9 cellular contexts compared by ENCODE assay signal in genomic region chr16:88936008-88936912, GRCh38. TPM values are rescaled to one million over a fixed set of nuclear protein-coding genes. Genes with fewer than 3 reads are reported as not detected.
DNase-seq lines count a peak whose midpoint lies in the region; ATAC-seq and TF ChIP-seq lines count a peak whose summit lies in the region.
"Had no signal": no experiment of that assay in that cellular context is flagged by ENCODE, and none has a peak within 500 bp of the region (broad histone marks: within the 10 kb centered on the region; RNA-seq: fewer than 3 reads in every experiment).

No MANE protein-coding gene starts in this region.

- peaks cover 54% of the 10 kb centered on the region for H3K27me3 ChIP-seq in CD4-positive, alpha-beta T cell (ENCODE audit: control insufficient read depth, insufficient read depth, low read length)
- no peaks in the 10 kb centered on the region for H3K27me3 ChIP-seq in HL-60 (ENCODE audit: insufficient read depth, poor library complexity, severe bottlenecking)
- peaks cover 43% of the 10 kb centered on the region for H3K27me3 ChIP-seq in osteoblast (ENCODE audit: insufficient read depth, low read length)

- no peaks in the 10 kb centered on the region for H3K36me3 Mint-ChIP-seq in CD4-positive, alpha-beta T cell (ENCODE audit: low read depth)
- no peaks in the 10 kb centered on the region for H3K36me3 Mint-ChIP-seq in activated CD8-positive, alpha-beta T cell treated with anti-CD3 and anti-CD28 coated beads for 36 hours (ENCODE audit: low read depth)

- H3K4me2 ChIP-seq in osteoblast (ENCODE audit: insufficient read depth, low read length), result no peak overlapping the region

- no peak for TF ChIP-seq CTCF in CD4-positive, alpha-beta T cell (IDR thresholded peaks at IDR 0.05)
- TF ChIP-seq CTCF in HL-60 (IDR thresholded peaks at IDR 0.05; ENCODE audit: insufficient read depth, low read length) (no peak), mucosa of descending colon (IDR thresholded peaks at IDR 0.05) (no peak), osteoblast (IDR thresholded peaks at IDR 0.05; ENCODE audit: extremely low read depth, low read depth, low read length) (no peak)
- TF ChIP-seq CTCF in activated CD8-positive, alpha-beta T cell treated with anti-CD3 and anti-CD28 coated beads for 36 hours (IDR thresholded peaks at IDR 0.05), result no peak

- H2AFZ ChIP-seq in osteoblast (ENCODE audit: low read length), result no peak overlapping the region

- H3K27ac ChIP-seq in CD4-positive, alpha-beta T cell (ENCODE audit: low read depth, low read length), result no peak overlapping the region
- H3K27ac ChIP-seq in HL-60 (replicated peaks) (peak overlapping the region; percentile 77), osteoblast (ENCODE audit: low read depth, low read length) (no peak overlapping the region)

- no peaks in the 10 kb centered on the region for H3K9me3 ChIP-seq in CD4-positive, alpha-beta T cell (ENCODE audit: control insufficient read depth, low read length)
- no peaks in the 10 kb centered on the region for H3K9me3 ChIP-seq in mucosa of descending colon
- H3K9me3 ChIP-seq in osteoblast (ENCODE audit: low read depth, low read length), result no peaks in the 10 kb centered on the region

- no peak overlapping the region for H3K27ac Mint-ChIP-seq in CD4-positive, alpha-beta T cell
- H3K27ac Mint-ChIP-seq in activated CD8-positive, alpha-beta T cell treated with anti-CD3 and anti-CD28 coated beads for 36 hours, result no peak overlapping the region

- DNase-seq in CD4-positive, alpha-beta T cell, result peak in 2 of 10 experiments; percentile 10 to 21
- DNase-seq in HL-60 (ENCODE audit: low read depth in 1 of 2, low spot score in 1 of 2) (peak in 1 of 2 experiments; percentile 85), mucosa of descending colon (peak; percentile 72 to 86 (median 80)), osteoblast (ENCODE audit: insufficient read length, low spot score, missing footprints) (no peak), kidney glomerular epithelial cell (lab: John Stamatoyannopoulos, UW) (no peak), T1000 (lab: John Stamatoyannopoulos, UW) (no peak), NCI-H2081 treated with DMSO at 0.1 percent for 48 hours (lab: John Stamatoyannopoulos, UW) (no peak)
- DNase-seq in activated CD8-positive, alpha-beta T cell treated with anti-CD3 and anti-CD28 coated beads for 36 hours, result peak; percentile 49

- H3K4me3 Mint-ChIP-seq in CD4-positive, alpha-beta T cell, result no peak overlapping the region
- H3K4me3 Mint-ChIP-seq in activated CD8-positive, alpha-beta T cell treated with anti-CD3 and anti-CD28 coated beads for 36 hours, result no peak overlapping the region

- intact Hi-C loops in CD4-positive, alpha-beta T cell (cut with DNase I, micrococcal nuclease), result loop anchor here in 1 of 2 experiments (5.0 kb wide), 1 partner anchor 181 kb away; no protein-coding TSS in a partner anchor
- intact Hi-C loops in activated CD8-positive, alpha-beta T cell treated with anti-CD3 and anti-CD28 coated beads for 36 hours (cut with micrococcal nuclease), result no loop called here
- intact Hi-C loops in mucosa of descending colon (cut with DNase I, micrococcal nuclease), result no loop called here

- no peaks in the 10 kb centered on the region for H4K20me1 ChIP-seq in osteoblast (ENCODE audit: insufficient read depth, low read length)

- no peak overlapping the region; the same call in 1 of the 2 replicates for H3K4me3 ChIP-seq in HL-60 (replicated peaks; ENCODE audit: insufficient read depth, low read length)
- H3K4me3 ChIP-seq in mucosa of descending colon, result no peak overlapping the region
- no peak overlapping the region for H3K4me3 ChIP-seq in osteoblast (ENCODE audit: insufficient read depth, low read length)

- POLR2A ChIA-PET in CD4-positive, alpha-beta T cell (lab: Charles Lee), result no interaction called here
- POLR2A ChIA-PET in activated CD8-positive, alpha-beta T cell treated with anti-CD3 and anti-CD28 coated beads for 36 hours (lab: Charles Lee), result interaction anchor here (1.2 kb wide), 1 partner anchor 160 kb away, joined by 4 read pairs; no protein-coding TSS in a partner anchor

- peaks cover 8% of the 10 kb centered on the region for H3K4me1 Mint-ChIP-seq in CD4-positive, alpha-beta T cell (ENCODE audit: low read depth)
- H3K4me1 Mint-ChIP-seq in activated CD8-positive, alpha-beta T cell treated with anti-CD3 and anti-CD28 coated beads for 36 hours (ENCODE audit: low read depth), result peaks cover 9% of the 10 kb centered on the region

- H3K9me3 Mint-ChIP-seq in CD4-positive, alpha-beta T cell, result no peaks in the 10 kb centered on the region
- H3K9me3 Mint-ChIP-seq in activated CD8-positive, alpha-beta T cell treated with anti-CD3 and anti-CD28 coated beads for 36 hours, result no peaks in the 10 kb centered on the region

- CTCF ChIA-PET in CD4-positive, alpha-beta T cell (lab: Charles Lee), result no interaction called here
- CTCF ChIA-PET in activated CD8-positive, alpha-beta T cell treated with anti-CD3 and anti-CD28 coated beads for 36 hours (lab: Charles Lee), result interaction anchor here (1.0 kb wide), 1 partner anchor 90 kb away, joined by 3 read pairs; no protein-coding TSS in a partner anchor

- H3K27me3 Mint-ChIP-seq in CD4-positive, alpha-beta T cell, result peaks cover 32% of the 10 kb centered on the region
- H3K27me3 Mint-ChIP-seq in activated CD8-positive, alpha-beta T cell treated with anti-CD3 and anti-CD28 coated beads for 36 hours, result peaks cover 35% of the 10 kb centered on the region

- peak; percentile 47 for ATAC-seq in CD4-positive, alpha-beta T cell (ENCODE audit: poor library complexity)
- no peak for ATAC-seq in activated CD8-positive, alpha-beta T cell treated with anti-CD3 and anti-CD28 coated beads for 36 hours
- ATAC-seq in mucosa of descending colon, result peak; percentile 80

- H3K4me1 ChIP-seq in mucosa of descending colon (ENCODE audit: low read depth) (peaks cover 10% of the 10 kb centered on the region), osteoblast (ENCODE audit: insufficient read depth, low read length) (no peaks in the 10 kb centered on the region)

- H3K36me3 ChIP-seq in mucosa of descending colon (ENCODE audit: low read depth) (no peaks in the 10 kb centered on the region), osteoblast (ENCODE audit: insufficient read depth, low read length) (no peaks in the 10 kb centered on the region)

- H3K79me2 ChIP-seq in osteoblast (ENCODE audit: insufficient read depth, low read length), result no peaks in the 10 kb centered on the region

RNA-seq across cellular contexts. Expression of gene CBFA2T3, which starts 40.7 kb away (rescaled TPM):
- 1 to 10 TPM in 1 of 2 experiments, under 1 TPM in 1; 0.80 to 1.6 TPM for total RNA-seq in CD4-positive, alpha-beta T cell
- under 1 TPM; 0.14 to 0.34 TPM for total RNA-seq in activated CD8-positive, alpha-beta T cell treated with anti-CD3 and anti-CD28 coated beads for 36 hours
- total RNA-seq in mucosa of descending colon (10 to 100 TPM in 1 of 3 donors, 1 to 10 TPM in 2; 6.9 to 12.8 (median 8.4) TPM), osteoblast (not detected in 2 replicates)
- total RNA-seq: dermis microvascular lymphatic vessel endothelial cell had no signal

Comparison
In these comparisons a context has a peak if more than half of its experiments do, and no peak if none do; other contexts are left out.
1. DNase-seq: peak in activated CD8-positive, alpha-beta T cell treated with anti-CD3 and anti-CD28 coated beads for 36 hours (single experiment) and mucosa of descending colon (3 of 3); none in osteoblast (single experiment), kidney glomerular epithelial cell (single experiment), T1000 (single experiment) and NCI-H2081 treated with DMSO at 0.1 percent for 48 hours (single experiment).